ENCODE assay signal across 6 cellular contexts in genomic region chr17:75876190-75876937, GRCh38. TPM values are rescaled to one million over a fixed set of nuclear protein-coding genes. Genes with fewer than 3 reads are reported as not detected.
DNase-seq lines count a peak whose midpoint lies in the region; ATAC-seq lines count a peak whose summit lies in the region.

No MANE protein-coding gene starts in this region.

- intact Hi-C loops in Right ventricle myocardium superior (cut with DNase I): no loop called here

- CTCF ChIA-PET in activated CD4-positive, alpha-beta memory T cell treated with anti-CD3 and anti-CD28 coated beads, Interleukin-2, amount 10 ng/mL, durations not matched to agents 7 days and 5 days (lab: Charles Lee): interaction anchor here (0.6 to 7.5 kb wide), 20 partner anchors 9 to 477 kb away, joined by 3 to 91 read pairs (median 5); partner anchors contain the start of genes GALK1, PRPSAP1, TRIM65 and TSEN54

- peaks cover 11% of the 10 kb centered on the region for H3K27me3 Mint-ChIP-seq in activated CD4-positive, alpha-beta memory T cell treated with anti-CD3 and anti-CD28 coated beads, Interleukin-2, amount 10 ng/mL, durations not matched to agents 7 days and 5 days

- H3K4me3 Mint-ChIP-seq in activated CD4-positive, alpha-beta memory T cell treated with anti-CD3 and anti-CD28 coated beads, Interleukin-2, amount 10 ng/mL, durations not matched to agents 7 days and 5 days: peak overlapping the region; percentile 89

- peak; percentile 1 for ATAC-seq in Right ventricle myocardium superior (ENCODE audit: poor library complexity)
- no peak for ATAC-seq in GM21576 (IDR thresholded peaks at IDR 0.05; ENCODE audit: unreplicated experiment)

- H3K36me3 Mint-ChIP-seq in activated CD4-positive, alpha-beta memory T cell treated with anti-CD3 and anti-CD28 coated beads, Interleukin-2, amount 10 ng/mL, durations not matched to agents 7 days and 5 days (ENCODE audit: low read depth): peaks cover 25% of the 10 kb centered on the region

- POLR2A ChIA-PET in activated CD4-positive, alpha-beta memory T cell treated with anti-CD3 and anti-CD28 coated beads, Interleukin-2, amount 10 ng/mL, durations not matched to agents 7 days and 5 days (lab: Charles Lee): interaction anchor here (0.7 to 12.6 kb wide), 20 partner anchors 9 to 226 kb away, joined by 3 to 221 read pairs (median 6); partner anchors contain the start of genes FBF1, MRPL38, TRIM65 and UNC13D

- DNase-seq in HK-2 (ENCODE audit: unreplicated experiment) (peak; percentile 78), Right ventricle myocardium superior (peak; percentile 72), SIG-M5 treated with dmso at 0.1 percent for 504 hours (lab: John Stamatoyannopoulos, UW; ENCODE audit: unreplicated experiment) (no peak)
- DNase-seq in activated CD4-positive, alpha-beta memory T cell treated with anti-CD3 and anti-CD28 coated beads, Interleukin-2, amount 10 ng/mL, durations not matched to agents 7 days and 5 days: peak; percentile 81
- peak; percentile 40 to 65 for DNase-seq in stimulated activated CD8-positive, alpha-beta memory T cell treated with anti-CD3 and anti-CD28 coated beads, Interleukin-15, amount 100 ng/mL, for 4 hours (ENCODE audit: low read depth in 2 of 2)

- peak overlapping the region; percentile 93 for H3K27ac Mint-ChIP-seq in activated CD4-positive, alpha-beta memory T cell treated with anti-CD3 and anti-CD28 coated beads, Interleukin-2, amount 10 ng/mL, durations not matched to agents 7 days and 5 days

- peaks cover 58% of the 10 kb centered on the region for H3K4me1 Mint-ChIP-seq in activated CD4-positive, alpha-beta memory T cell treated with anti-CD3 and anti-CD28 coated beads, Interleukin-2, amount 10 ng/mL, durations not matched to agents 7 days and 5 days

- no peaks in the 10 kb centered on the region for H3K9me3 Mint-ChIP-seq in activated CD4-positive, alpha-beta memory T cell treated with anti-CD3 and anti-CD28 coated beads, Interleukin-2, amount 10 ng/mL, durations not matched to agents 7 days and 5 days

RNA-seq across cellular contexts. Expression of gene TRIM47, which starts 2.0 kb away (rescaled TPM):
- total RNA-seq in activated CD4-positive, alpha-beta memory T cell treated with anti-CD3 and anti-CD28 coated beads, Interleukin-2, amount 10 ng/mL, durations not matched to agents 7 days and 5 days: 10 to 100 TPM; 31.9 to 33.8 TPM
- 33.4 TPM for total RNA-seq in Right ventricle myocardium superior

RNA-seq across cellular contexts. Expression of gene TRIM65, which starts 20.4 kb away (rescaled TPM):
- total RNA-seq in activated CD4-positive, alpha-beta memory T cell treated with anti-CD3 and anti-CD28 coated beads, Interleukin-2, amount 10 ng/mL, durations not matched to agents 7 days and 5 days: 10 to 100 TPM; 24.9 to 26.1 TPM
- total RNA-seq in Right ventricle myocardium superior: 9.1 TPM

RNA-seq across cellular contexts. Expression of gene WBP2, which starts 21.2 kb away (rescaled TPM):
- total RNA-seq in activated CD4-positive, alpha-beta memory T cell treated with anti-CD3 and anti-CD28 coated beads, Interleukin-2, amount 10 ng/mL, durations not matched to agents 7 days and 5 days: 100 to 1,000 TPM; 107 to 114 TPM
- 145 TPM for total RNA-seq in Right ventricle myocardium superior

RNA-seq across cellular contexts. Expression of gene MRPL38, which starts 28.3 kb away (rescaled TPM):
- total RNA-seq in activated CD4-positive, alpha-beta memory T cell treated with anti-CD3 and anti-CD28 coated beads, Interleukin-2, amount 10 ng/mL, durations not matched to agents 7 days and 5 days: 10 to 100 TPM; 79.9 to 85.0 TPM
- 113 TPM for total RNA-seq in Right ventricle myocardium superior

RNA-seq across cellular contexts. Expression of gene UNC13D, which starts 32.2 kb away (rescaled TPM):
- 100 to 1,000 TPM; 179 to 190 TPM for total RNA-seq in activated CD4-positive, alpha-beta memory T cell treated with anti-CD3 and anti-CD28 coated beads, Interleukin-2, amount 10 ng/mL, durations not matched to agents 7 days and 5 days
- 10.6 TPM for total RNA-seq in Right ventricle myocardium superior
